Comparison of ENCODE assay signal across 9 cellular contexts in the genomic region with DNA sequence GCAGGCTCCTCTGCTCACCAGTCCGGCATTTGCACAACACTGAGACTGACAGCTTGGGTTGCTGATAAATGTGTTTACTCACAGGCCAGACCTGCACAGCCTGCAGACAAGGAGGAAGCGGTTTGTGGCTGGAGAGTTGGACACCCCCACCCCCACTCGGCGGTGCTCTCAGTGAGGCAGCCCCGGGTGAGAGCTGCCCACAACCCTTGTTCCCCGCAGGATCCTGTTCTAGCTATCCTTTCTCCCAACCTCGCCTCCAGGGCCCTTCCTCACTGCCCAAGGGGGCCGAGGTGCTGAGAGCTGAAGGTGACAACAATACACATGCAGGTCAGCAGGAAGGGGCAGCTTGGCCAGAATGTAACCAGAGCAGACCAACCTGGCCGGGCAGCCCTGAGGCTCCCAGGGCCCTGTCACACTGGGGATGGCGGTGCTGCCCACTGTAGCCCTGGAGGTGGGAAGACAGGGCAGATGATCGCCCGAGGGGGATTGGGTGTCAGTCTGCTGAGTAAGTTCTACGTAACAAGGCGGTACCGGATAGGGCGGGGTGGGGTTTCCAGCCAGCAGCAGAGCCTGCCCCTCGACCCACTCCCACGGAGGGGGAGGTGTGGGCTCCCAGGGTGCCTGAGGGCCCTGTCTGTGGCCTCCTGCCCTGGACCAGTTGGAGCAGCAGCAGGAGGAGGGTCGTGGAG. TPM values are rescaled to one million over a fixed set of nuclear protein-coding genes. Genes with fewer than 3 reads are reported as not detected.
DNase-seq lines count a peak whose midpoint lies in the region; ATAC-seq and TF ChIP-seq lines count a peak whose summit lies in the region.
"Had no signal": no experiment of that assay in that cellular context is flagged by ENCODE, and none has a peak within 500 bp of the region (broad histone marks: within the 10 kb centered on the region; RNA-seq: fewer than 3 reads in every experiment).

No MANE protein-coding gene starts in this region.

- no peaks in the 10 kb centered on the region for H3K9me2 ChIP-seq in SU-DHL-6 (replicated peaks; ENCODE audit: insufficient read depth, low read length)
- H3K9me2 ChIP-seq in GM23248 (ENCODE audit: insufficient read depth) = no peaks in the 10 kb centered on the region

- peak; percentile 27 for ATAC-seq in Right ventricle myocardium inferior
- ATAC-seq in HG03139 (IDR thresholded peaks at IDR 0.05; ENCODE audit: unreplicated experiment) = peak; percentile 45
- ATAC-seq in GM18519 (IDR thresholded peaks at IDR 0.05; ENCODE audit: low FRiP score, unreplicated experiment) = no peak

- no peak overlapping the region for H3K4me2 ChIP-seq in SU-DHL-6 (ENCODE audit: low read depth, low read length, poor library complexity, severe bottlenecking)
- H3K4me2 ChIP-seq in mammary epithelial cell (ENCODE audit: insufficient read depth, low read depth, low read length) = peak overlapping the region; percentile 68
- no peak overlapping the region for H3K4me2 ChIP-seq in GM23248 (ENCODE audit: unreplicated experiment)

- H3K4me1 ChIP-seq in right atrium auricular region (peaks cover 0 to 22% of the 10 kb centered on the region in 2 donors), mammary epithelial cell (ENCODE audit: insufficient read depth, low read length) (peaks cover 64% of the 10 kb centered on the region), GM23248 (ENCODE audit: insufficient read depth) (no peaks in the 10 kb centered on the region)

- H3K27ac ChIP-seq in right atrium auricular region = no peak overlapping the region
- 0 out of 2 replicates have a peak overlapping the region, but pooled peaks have one; percentile 12 for H3K27ac ChIP-seq in SU-DHL-6 (ENCODE audit: low read depth, low read length)
- H3K27ac ChIP-seq in mammary epithelial cell (ENCODE audit: insufficient read depth, low read depth, low read length) = peak overlapping the region; percentile 65
- no peak overlapping the region for H3K27ac ChIP-seq in GM23248

- no peaks in the 10 kb centered on the region for H3K9me3 ChIP-seq in right atrium auricular region
- H3K9me3 ChIP-seq in SU-DHL-6 (ENCODE audit: insufficient read depth, low read length) = no peaks in the 10 kb centered on the region
- no peaks in the 10 kb centered on the region for H3K9me3 ChIP-seq in mammary epithelial cell (replicated peaks; ENCODE audit: insufficient read depth, low read length)
- H3K9me3 ChIP-seq in GM23248 (ENCODE audit: low read depth) = no peaks in the 10 kb centered on the region

- H2AFZ ChIP-seq in SU-DHL-6 (ENCODE audit: low read depth, low read length, severe bottlenecking) (no peak overlapping the region), mammary epithelial cell (ENCODE audit: low read depth, low read length) (no peak overlapping the region), GM23248 (no peak overlapping the region)

- CTCF ChIA-PET in mammary epithelial cell (lab: Charles Lee; ENCODE audit: low non-redundant PET) = interaction anchor here (0.6 kb wide), 1 partner anchor 21 kb away, joined by 3 read pairs; no protein-coding TSS in a partner anchor

- WGBS in mammary epithelial cell (ENCODE audit: low coverage, missing lambda C conversion rate) = 20% methylated on average over 10 of the region's 19 CpGs
- 67 to 77% methylated on average over 16 to 19 of the region's 19 CpGs for WGBS in GM23248 (ENCODE audit: low coverage in 1 of 2, low lambda C conversion rate in 2 of 2, missing lambda C conversion rate in 2 of 2), 2 experiments

- peaks cover 5% of the 10 kb centered on the region in 2 donors for H3K27me3 ChIP-seq in right atrium auricular region
- H3K27me3 ChIP-seq in SU-DHL-6 (ENCODE audit: low read length) = no peaks in the 10 kb centered on the region
- no peaks in the 10 kb centered on the region for H3K27me3 ChIP-seq in mammary epithelial cell (ENCODE audit: insufficient read depth, low read length)
- no peaks in the 10 kb centered on the region for H3K27me3 ChIP-seq in GM23248 (replicated peaks; ENCODE audit: insufficient read depth)

- dilution Hi-C loops in mammary epithelial cell (cut with HindIII; ENCODE audit: low sequenced_read_pairs) = no loop called here

- H3F3A ChIP-seq in SU-DHL-6 (ENCODE audit: insufficient read depth) = no peaks in the 10 kb centered on the region
- no peaks in the 10 kb centered on the region for H3F3A ChIP-seq in GM23248 (ENCODE audit: insufficient read depth)

- no peak for TF ChIP-seq CTCF in right atrium auricular region (IDR thresholded peaks at IDR 0.05)
- no peak for TF ChIP-seq CTCF in SU-DHL-6 (IDR thresholded peaks at IDR 0.05; ENCODE audit: insufficient read depth, low read length, poor library complexity, severe bottlenecking)
- TF ChIP-seq CTCF in mammary epithelial cell (conservative IDR thresholded peaks at IDR 0.05 in 1 of 2, IDR thresholded peaks at IDR 0.05 in 1 of 2; ENCODE audit: extremely low read depth in 1 of 2, insufficient read depth in 1 of 2, low read depth in 1 of 2, low read length in 2 of 2) = peak in 1 of 2 donors; percentile 0

- no TSS peak for BruUV-seq in mammary epithelial cell (replicated peaks; lab: Mats Ljungman, UMichigan)

- intact Hi-C loops in Right ventricle myocardium inferior (cut with DNase I) (no loop called here), mammary epithelial cell (cut with micrococcal nuclease) (no loop called here)

- H3K9ac ChIP-seq in SU-DHL-6 (ENCODE audit: low read length) (no peak overlapping the region), mammary epithelial cell (ENCODE audit: insufficient read depth, low read length) (peak overlapping the region; percentile 26), GM23248 (no peak overlapping the region)

- peak; percentile 90 for DNase-seq in Right ventricle myocardium inferior (ENCODE audit: missing footprints)
- no peak for DNase-seq in right atrium auricular region (ENCODE audit: low spot score)
- peak; percentile 89 for DNase-seq in mammary epithelial cell
- peak; percentile 24 for DNase-seq in myocyte (ENCODE audit: low read depth)
- DNase-seq in GM23248 = no peak
- DNase-seq: DND-41 had no signal

- no peaks in the 10 kb centered on the region for H4K20me1 ChIP-seq in SU-DHL-6 (ENCODE audit: low read depth, low read length)
- H4K20me1 ChIP-seq in mammary epithelial cell (ENCODE audit: insufficient read depth, low read length) = no peaks in the 10 kb centered on the region
- H4K20me1 ChIP-seq in GM23248 (ENCODE audit: insufficient read depth) = no peaks in the 10 kb centered on the region

- H3K4me3 ChIP-seq in right atrium auricular region = no peak overlapping the region
- no peak overlapping the region for H3K4me3 ChIP-seq in SU-DHL-6 (ENCODE audit: insufficient read depth, low read length, poor library complexity, severe bottlenecking)
- no peak overlapping the region for H3K4me3 ChIP-seq in mammary epithelial cell (replicated peaks in 1 of 3; ENCODE audit: insufficient read depth in 1 of 3, low read depth in 2 of 3, low read length in 3 of 3)
- no peak overlapping the region for H3K4me3 ChIP-seq in GM23248

- in situ Hi-C loops in mammary epithelial cell (cut with MboI; ENCODE audit: low sequenced_read_pairs in 2 of 2) (no loop called here), GM23248 (cut with MboI) (no loop called here)

- H3K36me3 ChIP-seq in right atrium auricular region (peaks cover 46% of the 10 kb centered on the region), SU-DHL-6 (ENCODE audit: low read length) (no peaks in the 10 kb centered on the region), mammary epithelial cell (ENCODE audit: insufficient read depth, low read length) (no peaks in the 10 kb centered on the region), GM23248 (ENCODE audit: low read depth) (peaks cover 4% of the 10 kb centered on the region; the same call in 1 of the 2 replicates)

- H3K79me2 ChIP-seq in SU-DHL-6 (ENCODE audit: insufficient read depth, low read length) (no peaks in the 10 kb centered on the region), mammary epithelial cell (ENCODE audit: insufficient read depth, low read length) (no peaks in the 10 kb centered on the region), GM23248 (ENCODE audit: insufficient read depth) (no peaks in the 10 kb centered on the region)

RNA-seq across cellular contexts. Expression of a gene that starts 2.1 kb away (rescaled TPM):
- 2.0 TPM for total RNA-seq in Right ventricle myocardium inferior
- total RNA-seq in right atrium auricular region = 1 to 10 TPM in 1 of 2 donors, under 1 TPM in 1; 0.82 to 1.5 TPM
- 10 to 100 TPM in 1 of 2 donors, under 1 TPM in 1; 0.33 to 46.1 TPM for total RNA-seq in mammary epithelial cell
- polyA plus RNA-seq in mammary epithelial cell = 9.9 TPM
- 31.1 TPM for polyA minus RNA-seq in mammary epithelial cell
- 1.5 and 2.0 TPM in 2 replicates for total RNA-seq in myocyte
- 0.91 TPM for polyA plus RNA-seq in myocyte (2012)
- total RNA-seq in GM23248 (2014; rRNA removed; shearing (Covaris generic)) = 0.25 and 0.76 TPM in 2 replicates
- polyA plus RNA-seq in GM23248 (2016; fragmentation: Nextera tagmentation; extraction: Ambion mirVana) = 0.19 TPM in 1 of 2 replicates, not detected in the other

RNA-seq across cellular contexts. Expression of a gene that starts 30.0 kb away (rescaled TPM):
- 44.7 TPM for total RNA-seq in Right ventricle myocardium inferior
- 10 to 100 TPM; 22.1 to 30.4 TPM for total RNA-seq in right atrium auricular region
- total RNA-seq in mammary epithelial cell = 10 to 100 TPM; 59.3 to 78.1 TPM
- polyA plus RNA-seq in mammary epithelial cell = 56.4 TPM
- polyA minus RNA-seq in mammary epithelial cell = 53.1 TPM
- total RNA-seq in myocyte = 66.3 and 71.5 TPM in 2 replicates
- 69.2 TPM for polyA plus RNA-seq in myocyte (2012)
- 50.3 and 53.9 TPM in 2 replicates for total RNA-seq in GM23248 (2014; rRNA removed; shearing (Covaris generic))
- polyA plus RNA-seq in GM23248 (2016; fragmentation: Nextera tagmentation; extraction: Ambion mirVana) = 35.3 and 39.7 TPM in 2 replicates

RNA-seq across cellular contexts. Expression of a gene that starts 30.0 kb away (rescaled TPM):
- total RNA-seq in Right ventricle myocardium inferior = 39.4 TPM
- 10 to 100 TPM; 28.1 to 31.9 TPM for total RNA-seq in right atrium auricular region
- 10 to 100 TPM; 10.5 to 39.7 TPM for total RNA-seq in mammary epithelial cell
- 25.3 TPM for polyA plus RNA-seq in mammary epithelial cell
- polyA minus RNA-seq in mammary epithelial cell = 23.8 TPM
- total RNA-seq in myocyte = 25.3 and 25.8 TPM in 2 replicates
- 24.1 TPM for polyA plus RNA-seq in myocyte (2012)
- total RNA-seq in GM23248 (2014; rRNA removed; shearing (Covaris generic)) = 12.4 and 12.6 TPM in 2 replicates
- 59.5 and 63.3 TPM in 2 replicates for polyA plus RNA-seq in GM23248 (2016; fragmentation: Nextera tagmentation; extraction: Ambion mirVana)

RNA-seq across cellular contexts. Expression of a gene that starts 41.1 kb away (rescaled TPM):
- 0.54 TPM for total RNA-seq in Right ventricle myocardium inferior
- under 1 TPM; 0.44 to 0.63 TPM for total RNA-seq in right atrium auricular region
- total RNA-seq in mammary epithelial cell = not detected
- polyA plus RNA-seq in mammary epithelial cell = not detected
- polyA minus RNA-seq in mammary epithelial cell = not detected
- 0.05 TPM in 1 of 2 replicates, not detected in the other for total RNA-seq in myocyte
- not detected for polyA plus RNA-seq in myocyte (2012)
- total RNA-seq in GM23248 (2014; rRNA removed; shearing (Covaris generic)) = not detected in 2 replicates
- not detected in 2 replicates for polyA plus RNA-seq in GM23248 (2016; fragmentation: Nextera tagmentation; extraction: Ambion mirVana)

RNA-seq across cellular contexts. Expression of a gene that starts 48.7 kb away (rescaled TPM):
- total RNA-seq in Right ventricle myocardium inferior (not detected), right atrium auricular region (not detected), mammary epithelial cell (not detected), myocyte (not detected in 2 replicates)
- polyA plus RNA-seq in mammary epithelial cell (not detected), GM23248 (2016; fragmentation: Nextera tagmentation; extraction: Ambion mirVana) (not detected in 2 replicates)
- polyA minus RNA-seq in mammary epithelial cell = not detected
- polyA plus RNA-seq in myocyte (2012) = not detected
- not detected in 2 replicates for total RNA-seq in GM23248 (2014; rRNA removed; shearing (Covaris generic))

Comparison
In these comparisons a context has a peak if more than half of its experiments do, and no peak if none do; other contexts are left out.
1. DNase-seq: peak in Right ventricle myocardium inferior (single experiment), mammary epithelial cell (single experiment) and myocyte (single experiment); none in right atrium auricular region (single experiment) and GM23248 (single experiment).
2. H3K27ac ChIP-seq: peak in SU-DHL-6 (single experiment) and mammary epithelial cell (single experiment); none in right atrium auricular region (0 of 2) and GM23248 (single experiment).